ENCODE assay signal across 8 cellular contexts in genomic region chr6:43478008-43478372, GRCh38. TPM values are rescaled to one million over a fixed set of nuclear protein-coding genes. Genes with fewer than 3 reads are reported as not detected.
DNase-seq lines count a peak whose midpoint lies in the region; ATAC-seq and TF ChIP-seq lines count a peak whose summit lies in the region.

No MANE protein-coding gene starts in this region.

- BruUV-seq in PC-9 (replicated peaks; lab: Mats Ljungman, UMichigan): no TSS peak

- peaks cover 37% of the 10 kb centered on the region for H3F3A ChIP-seq in PC-9 (ENCODE audit: insufficient read depth, low read depth)

- peak overlapping the region; percentile 94 for H2AFZ ChIP-seq in PC-9

- peaks cover 26% of the 10 kb centered on the region for H3K4me1 Mint-ChIP-seq in progenitor cell of endocrine pancreas (ENCODE audit: low read depth)

- H4K20me1 ChIP-seq in PC-9 (ENCODE audit: insufficient read depth): no peaks in the 10 kb centered on the region

- H3K4me3 ChIP-seq in GM12865 (ENCODE audit: low read depth, low read length) (peak overlapping the region; percentile 95), PC-9 (peak overlapping the region; percentile 91), epithelial cell of proximal tubule (ENCODE audit: low read depth, low read length) (peak overlapping the region; percentile 73)

- H3K27me3 Mint-ChIP-seq in progenitor cell of endocrine pancreas: no peaks in the 10 kb centered on the region

- 0 out of 2 replicates have a peak overlapping the region, but pooled peaks have one; percentile 34 for H3K27ac ChIP-seq in PC-9

- no peaks in the 10 kb centered on the region for H3K9me3 Mint-ChIP-seq in progenitor cell of endocrine pancreas (ENCODE audit: low read depth)

- H3K36me3 ChIP-seq in PC-9 (ENCODE audit: low read depth): no peaks in the 10 kb centered on the region

- no peaks in the 10 kb centered on the region; the same call in 1 of the 2 replicates for H3K9me2 ChIP-seq in PC-9 (ENCODE audit: insufficient read depth)

- no peak for ATAC-seq in HG03521 (IDR thresholded peaks at IDR 0.05; ENCODE audit: unreplicated experiment)

- POLR2A ChIA-PET in PC-9 (lab: Charles Lee; ENCODE audit: unreplicated experiment): interaction anchor here (0.6 kb wide), 2 partner anchors 18 to 1563 kb away, joined by 4 to 5 read pairs; no protein-coding TSS in a partner anchor

- peaks cover 49% of the 10 kb centered on the region for H3K79me2 ChIP-seq in PC-9 (ENCODE audit: low read depth)

- intact Hi-C loops in PC-9 (cut with micrococcal nuclease; ENCODE audit: unreplicated experiment): no loop called here

- H3K27me3 ChIP-seq in PC-9 (ENCODE audit: insufficient read depth, low read depth): no peaks in the 10 kb centered on the region

- no peaks in the 10 kb centered on the region for H3K9me3 ChIP-seq in PC-9 (ENCODE audit: insufficient read depth, low read depth)

- H3K4me3 Mint-ChIP-seq in progenitor cell of endocrine pancreas (ENCODE audit: low read depth): peak overlapping the region; percentile 78

- peaks cover 57% of the 10 kb centered on the region for H3K4me1 ChIP-seq in PC-9 (replicated peaks; ENCODE audit: insufficient read depth)

- CTCF ChIA-PET in PC-9 (lab: Charles Lee): interaction anchor here (0.6 kb wide), 2 partner anchors 47 to 181 kb away, joined by 3 to 6 read pairs; no protein-coding TSS in a partner anchor

- peaks cover 6% of the 10 kb centered on the region for H3K36me3 Mint-ChIP-seq in progenitor cell of endocrine pancreas (ENCODE audit: insufficient read depth)

- H3K27ac Mint-ChIP-seq in progenitor cell of endocrine pancreas: peak overlapping the region; percentile 93

- TF ChIP-seq CTCF in GM12865 (IDR thresholded peaks at IDR 0.05; ENCODE audit: insufficient read depth, low read depth, low read length, missing control alignments) (no peak), PC-9 (conservative IDR thresholded peaks at IDR 0.05) (no peak), epithelial cell of proximal tubule (conservative IDR thresholded peaks at IDR 0.05; ENCODE audit: low read depth, low read length) (no peak), progenitor cell of endocrine pancreas (IDR thresholded peaks at IDR 0.05; ENCODE audit: unreplicated experiment) (no peak)

- peak overlapping the region; percentile 98 for H3K4me2 ChIP-seq in PC-9

- DNase-seq in GM12865 (ENCODE audit: low read depth): no peak
- DNase-seq in PC-9: no peak
- no peak for DNase-seq in epithelial cell of proximal tubule (ENCODE audit: low read depth)
- no peak for DNase-seq in progenitor cell of endocrine pancreas (ENCODE audit: low spot score, unreplicated experiment)
- DNase-seq in SHP77 treated with DMSO at 0.1 percent for 48 hours (lab: John Stamatoyannopoulos, UW): no peak
- no peak for DNase-seq in central memory CD4-positive, alpha-beta T cell
- no peak for DNase-seq in activated CD8-positive, alpha-beta memory T cell treated with anti-CD3 and anti-CD28 coated beads for 24 hours

RNA-seq across cellular contexts. Expression of gene TJAP1, which starts 0.6 kb away (rescaled TPM):
- total RNA-seq in PC-9 (2021) (50.5 and 60.9 TPM in 2 replicates), epithelial cell of proximal tubule (17.8 and 18.3 TPM in 2 replicates), progenitor cell of endocrine pancreas (64.5 and 65.8 TPM in 2 replicates)

RNA-seq across cellular contexts. Expression of gene DLK2, which starts 22.6 kb away (rescaled TPM):
- total RNA-seq in PC-9 (2021) (3.6 and 6.2 TPM in 2 replicates), epithelial cell of proximal tubule (0.12 and 0.29 TPM in 2 replicates), progenitor cell of endocrine pancreas (0.60 and 0.73 TPM in 2 replicates)

RNA-seq across cellular contexts. Expression of gene LRRC73, which starts 32.2 kb away (rescaled TPM):
- total RNA-seq in PC-9 (2021) (0.55 and 1.5 TPM in 2 replicates), epithelial cell of proximal tubule (not detected in 2 replicates), progenitor cell of endocrine pancreas (1.5 and 1.6 TPM in 2 replicates)

RNA-seq across cellular contexts. Expression of gene YIPF3, which starts 38.7 kb away (rescaled TPM):
- 91.3 and 98.4 TPM in 2 replicates for total RNA-seq in PC-9 (2021)
- 77.7 and 96.9 TPM in 2 replicates for total RNA-seq in epithelial cell of proximal tubule
- total RNA-seq in progenitor cell of endocrine pancreas: 121 and 136 TPM in 2 replicates

RNA-seq across cellular contexts. Expression of gene POLR1C, which starts 38.9 kb away (rescaled TPM):
- total RNA-seq in PC-9 (2021): 41.4 and 42.2 TPM in 2 replicates
- total RNA-seq in epithelial cell of proximal tubule: 37.6 and 40.7 TPM in 2 replicates
- total RNA-seq in progenitor cell of endocrine pancreas: 45.4 and 47.4 TPM in 2 replicates
